Comparison of ENCODE assay signal across 1 cellular context in the genomic region with DNA sequence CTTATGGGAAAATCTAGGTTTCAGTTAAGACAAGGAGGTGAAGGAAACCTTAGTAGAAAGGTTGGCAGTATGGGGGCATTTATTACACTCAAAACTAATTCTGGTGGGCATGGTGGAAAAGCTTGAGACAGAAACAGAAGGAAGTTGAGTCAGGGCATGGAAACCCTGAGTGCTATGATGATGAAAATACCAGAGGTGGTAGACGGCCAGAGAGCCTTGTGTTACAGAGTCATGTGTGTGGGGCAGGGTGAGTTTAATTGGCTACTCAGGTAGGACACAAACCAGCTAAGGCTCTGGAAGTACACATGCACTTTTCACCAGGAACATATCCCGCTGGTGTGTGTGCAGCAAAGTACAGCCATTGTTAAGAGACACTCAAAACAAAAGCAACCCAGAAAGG.
TF ChIP-seq lines count a peak whose summit lies in the region.

No MANE protein-coding gene starts in this region.

TF ChIP-seq in K562, 482 proteins besides CTCF, POLR2A, EP300 and RAD21:
- TF ChIP-seq ILK (tag; IDR thresholded peaks at IDR 0.05; ENCODE audit: borderline replicate concordance, low read depth) (no peak), STAT5B (CRISPR knock-in tag; IDR thresholded peaks at IDR 0.05) (no peak), MYBL2 (IDR thresholded peaks at IDR 0.05; ENCODE audit: low read depth) (no peak), MYBL2 (CRISPR knock-in tag; IDR thresholded peaks at IDR 0.05; ENCODE audit: borderline replicate concordance) (no peak), ZNF561 (CRISPR knock-in tag; conservative IDR thresholded peaks at IDR 0.05) (no peak), ZNF766 (CRISPR knock-in tag; conservative IDR thresholded peaks at IDR 0.05) (no peak), PHF21A (IDR thresholded peaks at IDR 0.05; ENCODE audit: borderline replicate concordance, low read depth) (no peak), GATAD2B (IDR thresholded peaks at IDR 0.05; ENCODE audit: borderline replicate concordance) (no peak), PPARD (CRISPR knock-in tag; IDR thresholded peaks at IDR 0.05) (no peak), POLR3A (IDR thresholded peaks at IDR 0.05; ENCODE audit: borderline replicate concordance, extremely low read depth, insufficient read depth, insufficient read length) (no peak), SIX5 (IDR thresholded peaks at IDR 0.05; ENCODE audit: borderline replicate concordance in 1 of 2, insufficient read depth in 1 of 2, low read depth in 1 of 2, low read length in 2 of 2) (no peak), ZNF384 (IDR thresholded peaks at IDR 0.05; ENCODE audit: low read depth, low read length) (no peak), TAF15 (IDR thresholded peaks at IDR 0.05; ENCODE audit: low read depth, low read length) (no peak), ZNF263 (CRISPR knock-in tag; IDR thresholded peaks at IDR 0.05; ENCODE audit: borderline replicate concordance) (no peak), COPS2 (conservative IDR thresholded peaks at IDR 0.05) (no peak), ZNF696 (CRISPR knock-in tag; conservative IDR thresholded peaks at IDR 0.05) (no peak)
- TF ChIP-seq, protein P1, sequence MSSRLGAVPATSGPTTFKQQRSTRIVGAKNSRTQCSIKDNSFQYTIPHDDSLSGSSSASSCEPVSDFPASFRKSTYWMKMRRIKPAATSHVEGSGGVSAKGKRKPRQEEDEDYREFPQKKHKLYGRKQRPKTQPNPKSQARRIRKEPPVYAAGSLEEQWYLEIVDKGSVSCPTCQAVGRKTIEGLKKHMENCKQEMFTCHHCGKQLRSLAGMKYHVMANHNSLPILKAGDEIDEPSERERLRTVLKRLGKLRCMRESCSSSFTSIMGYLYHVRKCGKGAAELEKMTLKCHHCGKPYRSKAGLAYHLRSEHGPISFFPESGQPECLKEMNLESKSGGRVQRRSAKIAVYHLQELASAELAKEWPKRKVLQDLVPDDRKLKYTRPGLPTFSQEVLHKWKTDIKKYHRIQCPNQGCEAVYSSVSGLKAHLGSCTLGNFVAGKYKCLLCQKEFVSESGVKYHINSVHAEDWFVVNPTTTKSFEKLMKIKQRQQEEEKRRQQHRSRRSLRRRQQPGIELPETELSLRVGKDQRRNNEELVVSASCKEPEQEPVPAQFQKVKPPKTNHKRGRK (tag; IDR thresholded peaks at IDR 0.05): no peak
- TF ChIP-seq, protein P2, sequence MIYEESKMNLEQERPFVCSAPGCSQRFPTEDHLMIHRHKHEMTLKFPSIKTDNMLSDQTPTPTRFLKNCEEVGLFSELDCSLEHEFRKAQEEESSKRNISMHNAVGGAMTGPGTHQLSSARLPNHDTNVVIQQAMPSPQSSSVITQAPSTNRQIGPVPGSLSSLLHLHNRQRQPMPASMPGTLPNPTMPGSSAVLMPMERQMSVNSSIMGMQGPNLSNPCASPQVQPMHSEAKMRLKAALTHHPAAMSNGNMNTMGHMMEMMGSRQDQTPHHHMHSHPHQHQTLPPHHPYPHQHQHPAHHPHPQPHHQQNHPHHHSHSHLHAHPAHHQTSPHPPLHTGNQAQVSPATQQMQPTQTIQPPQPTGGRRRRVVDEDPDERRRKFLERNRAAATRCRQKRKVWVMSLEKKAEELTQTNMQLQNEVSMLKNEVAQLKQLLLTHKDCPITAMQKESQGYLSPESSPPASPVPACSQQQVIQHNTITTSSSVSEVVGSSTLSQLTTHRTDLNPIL (CRISPR knock-in tag; IDR thresholded peaks at IDR 0.05): no peak
- TF ChIP-seq, protein P3, sequence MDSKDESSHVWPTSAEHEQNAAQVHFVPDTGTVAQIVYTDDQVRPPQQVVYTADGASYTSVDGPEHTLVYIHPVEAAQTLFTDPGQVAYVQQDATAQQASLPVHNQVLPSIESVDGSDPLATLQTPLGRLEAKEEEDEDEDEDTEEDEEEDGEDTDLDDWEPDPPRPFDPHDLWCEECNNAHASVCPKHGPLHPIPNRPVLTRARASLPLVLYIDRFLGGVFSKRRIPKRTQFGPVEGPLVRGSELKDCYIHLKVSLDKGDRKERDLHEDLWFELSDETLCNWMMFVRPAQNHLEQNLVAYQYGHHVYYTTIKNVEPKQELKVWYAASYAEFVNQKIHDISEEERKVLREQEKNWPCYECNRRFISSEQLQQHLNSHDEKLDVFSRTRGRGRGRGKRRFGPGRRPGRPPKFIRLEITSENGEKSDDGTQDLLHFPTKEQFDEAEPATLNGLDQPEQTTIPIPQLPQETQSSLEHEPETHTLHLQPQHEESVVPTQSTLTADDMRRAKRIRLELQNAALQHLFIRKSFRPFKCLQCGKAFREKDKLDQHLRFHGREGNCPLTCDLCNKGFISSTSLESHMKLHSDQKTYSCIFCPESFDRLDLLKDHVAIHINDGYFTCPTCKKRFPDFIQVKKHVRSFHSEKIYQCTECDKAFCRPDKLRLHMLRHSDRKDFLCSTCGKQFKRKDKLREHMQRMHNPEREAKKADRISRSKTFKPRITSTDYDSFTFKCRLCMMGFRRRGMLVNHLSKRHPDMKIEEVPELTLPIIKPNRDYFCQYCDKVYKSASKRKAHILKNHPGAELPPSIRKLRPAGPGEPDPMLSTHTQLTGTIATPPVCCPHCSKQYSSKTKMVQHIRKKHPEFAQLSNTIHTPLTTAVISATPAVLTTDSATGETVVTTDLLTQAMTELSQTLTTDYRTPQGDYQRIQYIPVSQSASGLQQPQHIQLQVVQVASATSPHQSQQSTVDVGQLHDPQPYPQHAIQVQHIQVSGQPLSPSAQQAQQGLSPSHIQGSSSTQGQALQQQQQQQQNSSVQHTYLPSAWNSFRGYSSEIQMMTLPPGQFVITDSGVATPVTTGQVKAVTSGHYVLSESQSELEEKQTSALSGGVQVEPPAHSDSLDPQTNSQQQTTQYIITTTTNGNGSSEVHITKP (IDR thresholded peaks at IDR 0.05; ENCODE audit: partially characterized antibody): no peak
- TF ChIP-seq, protein P4, sequence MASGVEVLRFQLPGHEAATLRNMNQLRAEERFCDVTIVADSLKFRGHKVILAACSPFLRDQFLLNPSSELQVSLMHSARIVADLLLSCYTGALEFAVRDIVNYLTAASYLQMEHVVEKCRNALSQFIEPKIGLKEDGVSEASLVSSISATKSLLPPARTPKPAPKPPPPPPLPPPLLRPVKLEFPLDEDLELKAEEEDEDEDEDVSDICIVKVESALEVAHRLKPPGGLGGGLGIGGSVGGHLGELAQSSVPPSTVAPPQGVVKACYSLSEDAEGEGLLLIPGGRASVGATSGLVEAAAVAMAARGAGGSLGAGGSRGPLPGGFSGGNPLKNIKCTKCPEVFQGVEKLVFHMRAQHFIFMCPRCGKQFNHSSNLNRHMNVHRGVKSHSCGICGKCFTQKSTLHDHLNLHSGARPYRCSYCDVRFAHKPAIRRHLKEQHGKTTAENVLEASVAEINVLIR (CRISPR knock-in tag; IDR thresholded peaks at IDR 0.05): no peak
